16 cellular contexts compared by ENCODE assay signal in genomic region chr22:27839261-27839660, GRCh38. TPM values are rescaled to one million over a fixed set of nuclear protein-coding genes. Genes with fewer than 3 reads are reported as not detected.
DNase-seq lines count a peak whose midpoint lies in the region; TF ChIP-seq lines count a peak whose summit lies in the region.
"Had no signal": no experiment of that assay in that cellular context is flagged by ENCODE, and none has a peak within 500 bp of the region (broad histone marks: within the 10 kb centered on the region; RNA-seq: fewer than 3 reads in every experiment).

No MANE protein-coding gene starts in this region.

- H3K27me3 ChIP-seq in sigmoid colon (no peaks in the 10 kb centered on the region), hepatocyte (no peaks in the 10 kb centered on the region)
- H3K27me3 ChIP-seq: BE2C had no signal

- no peak overlapping the region for H3K4me3 Mint-ChIP-seq in activated T-helper 1 cell treated with anti-CD3 and anti-CD28 coated beads, Interleukin-12 subunit alpha, Interleukin-12 subunit beta, Interleukin-2, Interleukin-4 antibody, amounts not matched to agents 30 ng/mL and 10 ng/mL and 1 ng/mL, durations not matched to agents 14 hours and 24 hours and 36 hours
- H3K4me3 Mint-ChIP-seq: CD8-positive, alpha-beta T cell had no signal

- no peak for TF ChIP-seq EP300 in sigmoid colon (IDR thresholded peaks at IDR 0.05)

- intact Hi-C loops in sigmoid colon (cut with DNase I) = no loop called here
- intact Hi-C loops in activated T-helper 1 cell treated with anti-CD3 and anti-CD28 coated beads, Interleukin-12 subunit alpha, Interleukin-12 subunit beta, Interleukin-2, Interleukin-4 antibody, amounts not matched to agents 30 ng/mL and 10 ng/mL and 1 ng/mL, durations not matched to agents 14 hours and 24 hours and 36 hours (cut with micrococcal nuclease) = no loop called here

- DNase-seq in NCI-H69 (lab: John Stamatoyannopoulos, UW) = peak; percentile 48
- peak; percentile 28 for DNase-seq in coronary artery (ENCODE audit: low spot score)
- DNase-seq in fibroblast of mammary gland (ENCODE audit: low read depth) = peak; percentile 81
- peak; percentile 45 for DNase-seq in sigmoid colon
- no peak for DNase-seq in activated T-helper 1 cell treated with anti-CD3 and anti-CD28 coated beads, Interleukin-12 subunit alpha, Interleukin-12 subunit beta, Interleukin-2, Interleukin-4 antibody, amounts not matched to agents 30 ng/mL and 10 ng/mL and 1 ng/mL, durations not matched to agents 14 hours and 24 hours and 36 hours (ENCODE audit: low spot score)
- DNase-seq in hepatocyte (ENCODE audit: low spot score) = no peak
- no peak for DNase-seq in GM10266 (ENCODE audit: extremely low spot score)
- no peak for DNase-seq in caudate nucleus (lab: John Stamatoyannopoulos, UW)
- DNase-seq: BE2C; CD8-positive, alpha-beta T cell; COR-L47; DND-41; GDM1; GM23248; H7 had no signal

- H3K36me3 ChIP-seq in sigmoid colon (peaks cover 0 to 6% (median 0%) of the 10 kb centered on the region in 4 donors), hepatocyte (replicated peaks; ENCODE audit: insufficient read depth, low read depth) (no peaks in the 10 kb centered on the region)
- H3K36me3 ChIP-seq: BE2C had no signal

- no peaks in the 10 kb centered on the region for H4K20me1 ChIP-seq in hepatocyte (ENCODE audit: insufficient read depth, poor library complexity, severe bottlenecking)

- no peak for TF ChIP-seq CTCF in coronary artery (IDR thresholded peaks at IDR 0.05)
- TF ChIP-seq CTCF in fibroblast of mammary gland (conservative IDR thresholded peaks at IDR 0.05; ENCODE audit: control insufficient read depth, insufficient read depth, low read depth, low read length) = no peak
- no peak for TF ChIP-seq CTCF in sigmoid colon (IDR thresholded peaks at IDR 0.05)
- no peak for TF ChIP-seq CTCF in hepatocyte (IDR thresholded peaks at IDR 0.05; ENCODE audit: poor library complexity)
- no peak for TF ChIP-seq CTCF in GM10266 (IDR thresholded peaks at IDR 0.05; ENCODE audit: control insufficient read depth, insufficient read depth, low read depth, missing control alignments)

- H3K4me3 ChIP-seq in coronary artery (no peak overlapping the region), fibroblast of mammary gland (ENCODE audit: control insufficient read depth, low read depth, low read length) (no peak overlapping the region), sigmoid colon (no peak overlapping the region), hepatocyte (no peak overlapping the region)
- H3K4me3 ChIP-seq: GM23248 had no signal

- H3K4me1 ChIP-seq in sigmoid colon (peaks cover 0 to 8% (median 4%) of the 10 kb centered on the region in 4 donors), hepatocyte (ENCODE audit: insufficient read depth) (peaks cover 14% of the 10 kb centered on the region)

- no peak overlapping the region for H3K4me2 ChIP-seq in hepatocyte

- H3K9me2 ChIP-seq in hepatocyte (replicated peaks; ENCODE audit: insufficient read depth) = no peaks in the 10 kb centered on the region

- peaks cover 4% of the 10 kb centered on the region for H3K36me3 Mint-ChIP-seq in activated T-helper 1 cell treated with anti-CD3 and anti-CD28 coated beads, Interleukin-12 subunit alpha, Interleukin-12 subunit beta, Interleukin-2, Interleukin-4 antibody, amounts not matched to agents 30 ng/mL and 10 ng/mL and 1 ng/mL, durations not matched to agents 14 hours and 24 hours and 36 hours (ENCODE audit: low read depth)

- no peaks in the 10 kb centered on the region for H3K4me1 Mint-ChIP-seq in activated T-helper 1 cell treated with anti-CD3 and anti-CD28 coated beads, Interleukin-12 subunit alpha, Interleukin-12 subunit beta, Interleukin-2, Interleukin-4 antibody, amounts not matched to agents 30 ng/mL and 10 ng/mL and 1 ng/mL, durations not matched to agents 14 hours and 24 hours and 36 hours (ENCODE audit: low read depth)

- H3K9me3 ChIP-seq in sigmoid colon = no peaks in the 10 kb centered on the region
- H3K9me3 ChIP-seq in hepatocyte (ENCODE audit: low read depth) = no peaks in the 10 kb centered on the region
- H3K9me3 ChIP-seq: BE2C had no signal

- no peak overlapping the region for H3K27ac ChIP-seq in coronary artery
- H3K27ac ChIP-seq in sigmoid colon = no peak overlapping the region
- no peak overlapping the region for H3K27ac ChIP-seq in hepatocyte
- no peak overlapping the region for H3K27ac ChIP-seq in caudate nucleus (ENCODE audit: low read depth, low read length)
- H3K27ac ChIP-seq: C4-2B, GM23248 had no signal

- WGBS in sigmoid colon, 2 donors = 90 to 94% methylated on average over 12 of the region's 12 CpGs
- 90% methylated on average over 12 of the region's 12 CpGs for WGBS in hepatocyte (ENCODE audit: low lambda C conversion rate, missing lambda C conversion rate)

- H3K79me2 ChIP-seq in hepatocyte = no peaks in the 10 kb centered on the region

- H3K9me3 Mint-ChIP-seq in activated T-helper 1 cell treated with anti-CD3 and anti-CD28 coated beads, Interleukin-12 subunit alpha, Interleukin-12 subunit beta, Interleukin-2, Interleukin-4 antibody, amounts not matched to agents 30 ng/mL and 10 ng/mL and 1 ng/mL, durations not matched to agents 14 hours and 24 hours and 36 hours = peaks cover 6% of the 10 kb centered on the region

- H3K27me3 Mint-ChIP-seq in activated T-helper 1 cell treated with anti-CD3 and anti-CD28 coated beads, Interleukin-12 subunit alpha, Interleukin-12 subunit beta, Interleukin-2, Interleukin-4 antibody, amounts not matched to agents 30 ng/mL and 10 ng/mL and 1 ng/mL, durations not matched to agents 14 hours and 24 hours and 36 hours (ENCODE audit: insufficient read depth) = no peaks in the 10 kb centered on the region

- no peak overlapping the region for H2AFZ ChIP-seq in hepatocyte
- H2AFZ ChIP-seq: GM23248 had no signal

- H3K27ac Mint-ChIP-seq in activated T-helper 1 cell treated with anti-CD3 and anti-CD28 coated beads, Interleukin-12 subunit alpha, Interleukin-12 subunit beta, Interleukin-2, Interleukin-4 antibody, amounts not matched to agents 30 ng/mL and 10 ng/mL and 1 ng/mL, durations not matched to agents 14 hours and 24 hours and 36 hours = no peak overlapping the region
- H3K27ac Mint-ChIP-seq: CD8-positive, alpha-beta T cell had no signal

- TF ChIP-seq POLR2A in sigmoid colon (IDR thresholded peaks at IDR 0.05) = no peak

RNA-seq across cellular contexts. Expression of gene MN1, which starts 37.7 kb away (rescaled TPM):
- 10 to 100 TPM in 1 of 4 donors, 1 to 10 TPM in 3; 6.4 to 21.3 (median 7.5) TPM for total RNA-seq in sigmoid colon
- 1 to 10 TPM in 1 of 3 donors, under 1 TPM in 2; under 0.01 to 1.2 (median 0.85) TPM for polyA plus RNA-seq in sigmoid colon
- 0.07 and 0.08 TPM in 2 replicates for total RNA-seq in activated T-helper 1 cell treated with anti-CD3 and anti-CD28 coated beads, Interleukin-12 subunit alpha, Interleukin-12 subunit beta, Interleukin-2, Interleukin-4 antibody, amounts not matched to agents 30 ng/mL and 10 ng/mL and 1 ng/mL, durations not matched to agents 14 hours and 24 hours and 36 hours
- total RNA-seq in hepatocyte = 3.2 and 4.4 TPM in 2 replicates
- 2.3 and 2.6 TPM in 2 replicates for polyA plus RNA-seq in hepatocyte

Comparison
In these comparisons a context has a peak if more than half of its experiments do, and no peak if none do; other contexts are left out.
1. DNase-seq: peak in NCI-H69 (single experiment), coronary artery (single experiment), fibroblast of mammary gland (single experiment) and sigmoid colon (single experiment); none in activated T-helper 1 cell treated with anti-CD3 and anti-CD28 coated beads, Interleukin-12 subunit alpha, Interleukin-12 subunit beta, Interleukin-2, Interleukin-4 antibody, amounts not matched to agents 30 ng/mL and 10 ng/mL and 1 ng/mL, durations not matched to agents 14 hours and 24 hours and 36 hours (single experiment), hepatocyte (single experiment), GM10266 (single experiment) and caudate nucleus (0 of 61).